ENCODE assay signal across 8 cellular contexts in the genomic region with DNA sequence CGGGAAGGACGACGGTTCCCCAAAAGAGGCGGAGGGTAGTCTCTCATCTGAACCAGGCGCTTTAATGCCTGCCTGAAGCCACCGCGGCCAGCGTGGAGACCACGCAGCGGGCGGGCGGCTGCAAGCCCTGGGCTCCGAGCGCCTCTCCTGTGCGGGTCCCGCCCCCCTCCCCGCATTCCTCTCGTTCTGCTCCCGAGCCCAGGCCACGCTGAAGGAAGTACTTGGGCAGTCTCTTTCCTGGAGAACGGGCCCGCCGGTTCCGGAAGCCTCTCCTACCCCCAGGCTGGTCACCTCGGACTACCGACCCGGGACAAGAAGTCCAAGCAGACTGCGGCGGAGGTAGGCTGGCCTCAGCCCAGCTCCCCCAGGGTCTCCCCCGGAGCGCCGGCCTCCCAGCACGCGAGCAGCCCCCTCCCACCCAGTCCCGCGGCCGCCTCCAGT. TPM values are rescaled to one million over a fixed set of nuclear protein-coding genes. Genes with fewer than 3 reads are reported as not detected.
DNase-seq lines count a peak whose midpoint lies in the region; ATAC-seq lines count a peak whose summit lies in the region.

No MANE protein-coding gene starts in this region.

- POLR2A ChIA-PET in activated naive CD8-positive, alpha-beta T cell treated with anti-CD3 and anti-CD28 coated beads, Interleukin-2, amount 10 ng/mL, durations not matched to agents 7 days and 5 days (lab: Charles Lee), result no interaction called here

- H3K27ac Mint-ChIP-seq in activated naive CD8-positive, alpha-beta T cell treated with anti-CD3 and anti-CD28 coated beads, Interleukin-2, amount 10 ng/mL, durations not matched to agents 7 days and 5 days, result no peak overlapping the region

- in situ Hi-C loops in Caki2 (cut with HindIII; ENCODE audit: low pct_unique_long_range_greater_than_20kb, low sequenced_read_pairs), result no loop called here

- H3K36me3 Mint-ChIP-seq in activated naive CD8-positive, alpha-beta T cell treated with anti-CD3 and anti-CD28 coated beads, Interleukin-2, amount 10 ng/mL, durations not matched to agents 7 days and 5 days, result no peaks in the 10 kb centered on the region

- peaks cover 54% of the 10 kb centered on the region for H3K27me3 Mint-ChIP-seq in activated naive CD8-positive, alpha-beta T cell treated with anti-CD3 and anti-CD28 coated beads, Interleukin-2, amount 10 ng/mL, durations not matched to agents 7 days and 5 days

- peak overlapping the region; percentile 59 for H3K4me3 Mint-ChIP-seq in activated naive CD8-positive, alpha-beta T cell treated with anti-CD3 and anti-CD28 coated beads, Interleukin-2, amount 10 ng/mL, durations not matched to agents 7 days and 5 days

- intact Hi-C loops in cardiac septum (cut with DNase I) (loop anchor here (2.0 to 10.0 kb wide), 3 partner anchors 56 to 309 kb away; partner anchors contain the start of gene SNX24), posterior cingulate gyrus (cut with DNase I) (no loop called here)

- H3K4me1 Mint-ChIP-seq in activated naive CD8-positive, alpha-beta T cell treated with anti-CD3 and anti-CD28 coated beads, Interleukin-2, amount 10 ng/mL, durations not matched to agents 7 days and 5 days, result peaks cover 8% of the 10 kb centered on the region

- DNase-seq in Caki2 (ENCODE audit: low read depth) (peak; percentile 55), HuH-7 (ENCODE audit: low spot score) (peak; percentile 47), cardiac septum (ENCODE audit: low spot score) (peak; percentile 88), posterior cingulate gyrus (peak in 6 of 10 donors; percentile 12 to 85 (median 24)), GDM1 (lab: John Stamatoyannopoulos, UW) (no peak)
- DNase-seq in activated naive CD8-positive, alpha-beta T cell treated with anti-CD3 and anti-CD28 coated beads, Interleukin-2, amount 10 ng/mL, durations not matched to agents 7 days and 5 days, result peak; percentile 39

- peak; percentile 10 for ATAC-seq in GM19328 (IDR thresholded peaks at IDR 0.05; ENCODE audit: unreplicated experiment)
- peak; percentile 42 for ATAC-seq in activated naive CD8-positive, alpha-beta T cell treated with anti-CD3 and anti-CD28 coated beads, Interleukin-2, amount 10 ng/mL, durations not matched to agents 7 days and 5 days (ENCODE audit: low read depth)
- no peak for ATAC-seq in HG03196 (IDR thresholded peaks at IDR 0.05; ENCODE audit: unreplicated experiment)

- no peaks in the 10 kb centered on the region for H3K9me3 Mint-ChIP-seq in activated naive CD8-positive, alpha-beta T cell treated with anti-CD3 and anti-CD28 coated beads, Interleukin-2, amount 10 ng/mL, durations not matched to agents 7 days and 5 days

RNA-seq across cellular contexts. Expression of gene PPIC, which starts 0.6 kb away (rescaled TPM):
- 21.9 and 24.8 TPM in 2 replicates for total RNA-seq in Caki2 (2014; rRNA removed; shearing (Covaris generic); ENCODE audit: low replicate concordance)
- not detected for total RNA-seq in activated naive CD8-positive, alpha-beta T cell treated with anti-CD3 and anti-CD28 coated beads, Interleukin-2, amount 10 ng/mL, durations not matched to agents 7 days and 5 days
- total RNA-seq in cardiac septum, result 40.0 TPM

RNA-seq across cellular contexts. Expression of gene PRDM6, which starts 53.1 kb away (rescaled TPM):
- not detected in 2 replicates for total RNA-seq in Caki2 (2014; rRNA removed; shearing (Covaris generic); ENCODE audit: low replicate concordance)
- total RNA-seq in activated naive CD8-positive, alpha-beta T cell treated with anti-CD3 and anti-CD28 coated beads, Interleukin-2, amount 10 ng/mL, durations not matched to agents 7 days and 5 days, result not detected
- 1.6 TPM for total RNA-seq in cardiac septum

Comparison
In these comparisons a context has a peak if more than half of its experiments do, and no peak if none do; other contexts are left out.
1. RNA of gene PPIC, which starts 0.6 kb away (total RNA-seq): 40.0 TPM in cardiac septum (single experiment) and 21.9 to 24.8 TPM in Caki2; not detected in activated naive CD8-positive, alpha-beta T cell treated with anti-CD3 and anti-CD28 coated beads, Interleukin-2, amount 10 ng/mL, durations not matched to agents 7 days and 5 days; every median in the first group is over 10 times any median in the second.